Comparison of ENCODE assay signal across 2 cellular contexts in the genomic region with DNA sequence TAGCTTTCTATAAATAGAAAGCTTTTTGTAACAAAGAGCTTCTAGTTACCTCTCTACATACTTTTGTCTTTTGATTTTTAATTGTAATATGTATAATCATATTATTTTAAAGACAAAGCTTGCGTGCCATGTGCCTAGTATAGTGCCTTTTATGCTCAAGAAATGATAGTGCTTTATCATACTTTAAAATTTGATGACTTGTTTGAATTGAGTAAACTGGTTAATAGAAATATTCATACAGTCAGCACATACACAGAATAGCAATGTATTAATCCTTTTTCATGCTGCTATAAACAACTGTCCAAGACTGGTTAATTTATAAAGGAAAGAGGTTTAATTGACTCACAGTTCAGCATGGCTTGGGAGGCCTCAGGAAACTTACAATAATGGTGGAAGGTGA.
TF ChIP-seq lines count a peak whose summit lies in the region.

No MANE protein-coding gene starts in this region.

TF ChIP-seq in HepG2, 621 proteins besides CTCF, POLR2A, EP300 and RAD21:
- peak; percentile 52; the same call in 1 of the 2 replicates for TF ChIP-seq MAFF (IDR thresholded peaks at IDR 0.05; ENCODE audit: low read depth, low read length)
- TF ChIP-seq MAFK (conservative IDR thresholded peaks at IDR 0.05 in 1 of 2, IDR thresholded peaks at IDR 0.05 in 1 of 2; ENCODE audit: low read length in 2 of 2) = peak; percentile 18 to 27; a peak in 1 of 4 replicates
- no peak for TF ChIP-seq ZNF512 (CRISPR knock-in tag; IDR thresholded peaks at IDR 0.05)
TF ChIP-seq in HepG2: peak in this region for 2.

TF ChIP-seq in GM23338, 12 proteins besides CTCF, POLR2A, EP300 and RAD21 (continued from another document):
- TF ChIP-seq, protein P1, sequence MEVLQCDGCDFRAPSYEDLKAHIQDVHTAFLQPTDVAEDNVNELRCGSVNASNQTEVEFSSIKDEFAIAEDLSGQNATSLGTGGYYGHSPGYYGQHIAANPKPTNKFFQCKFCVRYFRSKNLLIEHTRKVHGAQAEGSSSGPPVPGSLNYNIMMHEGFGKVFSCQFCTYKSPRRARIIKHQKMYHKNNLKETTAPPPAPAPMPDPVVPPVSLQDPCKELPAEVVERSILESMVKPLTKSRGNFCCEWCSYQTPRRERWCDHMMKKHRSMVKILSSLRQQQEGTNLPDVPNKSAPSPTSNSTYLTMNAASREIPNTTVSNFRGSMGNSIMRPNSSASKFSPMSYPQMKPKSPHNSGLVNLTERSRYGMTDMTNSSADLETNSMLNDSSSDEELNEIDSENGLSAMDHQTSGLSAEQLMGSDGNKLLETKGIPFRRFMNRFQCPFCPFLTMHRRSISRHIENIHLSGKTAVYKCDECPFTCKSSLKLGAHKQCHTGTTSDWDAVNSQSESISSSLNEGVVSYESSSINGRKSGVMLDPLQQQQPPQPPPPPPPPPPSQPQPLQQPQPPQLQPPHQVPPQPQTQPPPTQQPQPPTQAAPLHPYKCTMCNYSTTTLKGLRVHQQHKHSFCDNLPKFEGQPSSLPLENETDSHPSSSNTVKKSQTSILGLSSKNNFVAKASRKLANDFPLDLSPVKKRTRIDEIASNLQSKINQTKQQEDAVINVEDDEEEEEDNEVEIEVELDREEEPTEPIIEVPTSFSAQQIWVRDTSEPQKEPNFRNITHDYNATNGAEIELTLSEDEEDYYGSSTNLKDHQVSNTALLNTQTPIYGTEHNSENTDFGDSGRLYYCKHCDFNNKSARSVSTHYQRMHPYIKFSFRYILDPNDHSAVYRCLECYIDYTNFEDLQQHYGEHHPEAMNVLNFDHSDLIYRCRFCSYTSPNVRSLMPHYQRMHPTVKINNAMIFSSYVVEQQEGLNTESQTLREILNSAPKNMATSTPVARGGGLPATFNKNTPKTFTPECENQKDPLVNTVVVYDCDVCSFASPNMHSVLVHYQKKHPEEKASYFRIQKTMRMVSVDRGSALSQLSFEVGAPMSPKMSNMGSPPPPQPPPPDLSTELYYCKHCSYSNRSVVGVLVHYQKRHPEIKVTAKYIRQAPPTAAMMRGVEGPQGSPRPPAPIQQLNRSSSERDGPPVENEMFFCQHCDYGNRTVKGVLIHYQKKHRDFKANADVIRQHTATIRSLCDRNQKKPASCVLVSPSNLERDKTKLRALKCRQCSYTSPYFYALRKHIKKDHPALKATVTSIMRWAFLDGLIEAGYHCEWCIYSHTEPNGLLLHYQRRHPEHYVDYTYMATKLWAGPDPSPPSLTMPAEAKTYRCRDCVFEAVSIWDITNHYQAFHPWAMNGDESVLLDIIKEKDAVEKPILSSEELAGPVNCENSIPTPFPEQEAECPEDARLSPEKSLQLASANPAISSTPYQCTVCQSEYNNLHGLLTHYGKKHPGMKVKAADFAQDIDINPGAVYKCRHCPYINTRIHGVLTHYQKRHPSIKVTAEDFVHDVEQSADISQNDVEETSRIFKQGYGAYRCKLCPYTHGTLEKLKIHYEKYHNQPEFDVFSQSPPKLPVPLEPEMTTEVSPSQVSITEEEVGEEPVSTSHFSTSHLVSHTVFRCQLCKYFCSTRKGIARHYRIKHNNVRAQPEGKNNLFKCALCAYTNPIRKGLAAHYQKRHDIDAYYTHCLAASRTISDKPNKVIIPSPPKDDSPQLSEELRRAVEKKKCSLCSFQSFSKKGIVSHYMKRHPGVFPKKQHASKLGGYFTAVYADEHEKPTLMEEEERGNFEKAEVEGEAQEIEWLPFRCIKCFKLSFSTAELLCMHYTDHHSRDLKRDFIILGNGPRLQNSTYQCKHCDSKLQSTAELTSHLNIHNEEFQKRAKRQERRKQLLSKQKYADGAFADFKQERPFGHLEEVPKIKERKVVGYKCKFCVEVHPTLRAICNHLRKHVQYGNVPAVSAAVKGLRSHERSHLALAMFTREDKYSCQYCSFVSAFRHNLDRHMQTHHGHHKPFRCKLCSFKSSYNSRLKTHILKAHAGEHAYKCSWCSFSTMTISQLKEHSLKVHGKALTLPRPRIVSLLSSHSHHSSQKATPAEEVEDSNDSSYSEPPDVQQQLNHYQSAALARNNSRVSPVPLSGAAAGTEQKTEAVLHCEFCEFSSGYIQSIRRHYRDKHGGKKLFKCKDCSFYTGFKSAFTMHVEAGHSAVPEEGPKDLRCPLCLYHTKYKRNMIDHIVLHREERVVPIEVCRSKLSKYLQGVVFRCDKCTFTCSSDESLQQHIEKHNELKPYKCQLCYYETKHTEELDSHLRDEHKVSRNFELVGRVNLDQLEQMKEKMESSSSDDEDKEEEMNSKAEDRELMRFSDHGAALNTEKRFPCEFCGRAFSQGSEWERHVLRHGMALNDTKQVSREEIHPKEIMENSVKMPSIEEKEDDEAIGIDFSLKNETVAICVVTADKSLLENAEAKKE (CRISPR knock-in tag; IDR thresholded peaks at IDR 0.05) = no peak
- TF ChIP-seq REST (IDR thresholded peaks at IDR 0.05; ENCODE audit: unreplicated experiment) (no peak), EZH2phosphoT487 (IDR thresholded peaks at IDR 0.05; ENCODE audit: unreplicated experiment) (no peak), CREB1 (CRISPR knock-in tag; IDR thresholded peaks at IDR 0.05; ENCODE audit: low read depth) (no peak), POLR2AphosphoS5 (IDR thresholded peaks at IDR 0.05; ENCODE audit: low read depth) (no peak), NANOG (IDR thresholded peaks at IDR 0.05; ENCODE audit: borderline replicate concordance) (no peak), ETS1 (IDR thresholded peaks at IDR 0.05) (no peak), ZNF114 (CRISPR knock-in tag; IDR thresholded peaks at IDR 0.05) (no peak), STAT1 (IDR thresholded peaks at IDR 0.05; ENCODE audit: unreplicated experiment) (no peak), JUNB (IDR thresholded peaks at IDR 0.05; ENCODE audit: unreplicated experiment) (no peak), EZH2 (IDR thresholded peaks at IDR 0.05; ENCODE audit: low read depth, unreplicated experiment) (no peak)
